ENCODE assay signal across 8 cellular contexts in genomic region chr17:65121916-65122821, GRCh38. TPM values are rescaled to one million over a fixed set of nuclear protein-coding genes. Genes with fewer than 3 reads are reported as not detected.
DNase-seq lines count a peak whose midpoint lies in the region; ATAC-seq and TF ChIP-seq lines count a peak whose summit lies in the region.

No MANE protein-coding gene starts in this region.

- H3K9ac ChIP-seq in ES-I3 (ENCODE audit: low read depth, low read length) = peak overlapping the region; percentile 83; the same call in 1 of the 2 replicates
- H3K9ac ChIP-seq in HUES6 (ENCODE audit: low read length) = no peak overlapping the region
- peak overlapping the region; percentile 83 for H3K9ac ChIP-seq in mucosa of stomach (ENCODE audit: low read length)

- peaks cover 6% of the 10 kb centered on the region for H3K9me3 Mint-ChIP-seq in activated naive CD8-positive, alpha-beta T cell treated with anti-CD3 and anti-CD28 coated beads, Interleukin-2, amount 50 U/mL, for 24 hours

- H3K9me3 ChIP-seq in ES-I3 (ENCODE audit: control insufficient read depth, insufficient read depth, low read length) = no peaks in the 10 kb centered on the region
- H3K9me3 ChIP-seq in HUES6 (ENCODE audit: control insufficient read depth, insufficient read depth, low read depth, low read length) = no peaks in the 10 kb centered on the region
- H3K9me3 ChIP-seq in mucosa of stomach (ENCODE audit: control insufficient read depth, low read length) = no peaks in the 10 kb centered on the region
- H3K9me3 ChIP-seq in upper lobe of left lung = no peaks in the 10 kb centered on the region

- WGBS in upper lobe of left lung, 2 donors = 74 to 77% methylated on average over 12 of the region's 12 CpGs

- H3K36me3 ChIP-seq in ES-I3 (ENCODE audit: insufficient read depth, low read length) (no peaks in the 10 kb centered on the region), HUES6 (ENCODE audit: control insufficient read depth, insufficient read depth, low read length) (no peaks in the 10 kb centered on the region), mucosa of stomach (ENCODE audit: control insufficient read depth, insufficient read depth, low read length) (no peaks in the 10 kb centered on the region), upper lobe of left lung (no peaks in the 10 kb centered on the region)

- H3K27ac Mint-ChIP-seq in activated naive CD8-positive, alpha-beta T cell treated with anti-CD3 and anti-CD28 coated beads, Interleukin-2, amount 50 U/mL, for 24 hours = peak overlapping the region; percentile 97

- ATAC-seq in activated naive CD8-positive, alpha-beta T cell treated with anti-CD3 and anti-CD28 coated beads, Interleukin-2, amount 50 U/mL, for 24 hours = peak; percentile 72
- ATAC-seq in upper lobe of left lung (ENCODE audit: low FRiP score in 2 of 2) = peak in 1 of 2 donors; percentile 5

- no peak for TF ChIP-seq POLR2A in upper lobe of left lung (IDR thresholded peaks at IDR 0.05)

- TF ChIP-seq EP300 in upper lobe of left lung (IDR thresholded peaks at IDR 0.05) = no peak

- DNase-seq in activated naive CD8-positive, alpha-beta T cell treated with anti-CD3 and anti-CD28 coated beads, Interleukin-2, amount 50 U/mL, for 24 hours = peak; percentile 39
- DNase-seq in upper lobe of left lung (no peak), NCI-H1436 treated with DMSO at 0.1 percent for 48 hours (lab: John Stamatoyannopoulos, UW) (no peak), AG20443 (ENCODE audit: low spot score) (no peak), A172 (ENCODE audit: low spot score) (no peak)

- peak overlapping the region; percentile 84 for H3K4me3 Mint-ChIP-seq in activated naive CD8-positive, alpha-beta T cell treated with anti-CD3 and anti-CD28 coated beads, Interleukin-2, amount 50 U/mL, for 24 hours

- H3K4me3 ChIP-seq in HUES6 (ENCODE audit: low read depth, low read length) = peak overlapping the region; percentile 65; the same call in 1 of the 2 replicates
- no peak overlapping the region for H3K4me3 ChIP-seq in mucosa of stomach (ENCODE audit: low read length)
- H3K4me3 ChIP-seq in upper lobe of left lung = peak overlapping the region in 3 of 4 donors; percentile 56 to 83 (median 72)

- H3K4me1 ChIP-seq in ES-I3 (ENCODE audit: insufficient read depth, low read length) (0 out of 2 replicates have a peak, but pooled peaks cover 2% of the 10 kb centered on the region), HUES6 (ENCODE audit: control insufficient read depth, insufficient read depth, low read length) (peaks cover 3% of the 10 kb centered on the region), mucosa of stomach (ENCODE audit: control insufficient read depth, insufficient read depth, low read length) (peaks cover 22% of the 10 kb centered on the region), upper lobe of left lung (peaks cover 5 to 11% (median 9%) of the 10 kb centered on the region in 4 donors)

- peaks cover 43% of the 10 kb centered on the region for H3K4me1 Mint-ChIP-seq in activated naive CD8-positive, alpha-beta T cell treated with anti-CD3 and anti-CD28 coated beads, Interleukin-2, amount 50 U/mL, for 24 hours

- peaks cover 7% of the 10 kb centered on the region for H3K27me3 Mint-ChIP-seq in activated naive CD8-positive, alpha-beta T cell treated with anti-CD3 and anti-CD28 coated beads, Interleukin-2, amount 50 U/mL, for 24 hours

- no peaks in the 10 kb centered on the region for H3K36me3 Mint-ChIP-seq in activated naive CD8-positive, alpha-beta T cell treated with anti-CD3 and anti-CD28 coated beads, Interleukin-2, amount 50 U/mL, for 24 hours (ENCODE audit: low read depth)

- no peak overlapping the region for H3K27ac ChIP-seq in HUES6 (ENCODE audit: low read depth, low read length)
- peak overlapping the region; percentile 89 to 93 (median 92) for H3K27ac ChIP-seq in upper lobe of left lung

- H3K27me3 ChIP-seq in HUES6 (ENCODE audit: control insufficient read depth, insufficient read depth, low read length) (no peaks in the 10 kb centered on the region), mucosa of stomach (ENCODE audit: control insufficient read depth, insufficient read depth, low read length) (no peaks in the 10 kb centered on the region), upper lobe of left lung (no peaks in the 10 kb centered on the region)

- TF ChIP-seq CTCF in upper lobe of left lung (IDR thresholded peaks at IDR 0.05) = no peak

RNA-seq across cellular contexts. Expression of gene RGS9, which starts 15.0 kb away (rescaled TPM):
- 10 to 100 TPM in 2 of 6 donors, 1 to 10 TPM in 4; 3.9 to 16.2 (median 8.1) TPM for total RNA-seq in upper lobe of left lung
- 0.28 and 2.0 TPM in 2 replicates for total RNA-seq in A172 (2014; rRNA removed; shearing (Covaris generic))
